In the genomic region with DNA sequence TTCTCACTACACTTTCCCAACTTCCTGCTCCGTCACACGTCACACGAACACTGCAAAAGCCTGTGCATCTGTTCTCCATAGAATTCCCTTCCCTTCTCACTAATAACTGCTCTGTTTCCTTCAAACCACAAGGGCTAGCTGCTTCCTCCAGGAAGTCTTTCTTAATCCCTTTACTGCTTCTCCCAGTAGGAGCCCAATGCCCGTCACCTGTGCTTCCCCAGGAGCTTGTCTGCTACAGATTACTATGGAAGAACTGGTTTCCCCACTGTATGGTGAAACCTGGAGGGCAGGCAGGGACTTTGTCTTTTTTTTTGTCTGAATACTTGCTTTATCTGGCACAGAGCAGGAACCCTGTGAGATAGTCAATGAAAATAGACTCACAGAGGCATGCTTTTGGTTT, we compare ENCODE assay signal across 17 cellular contexts.
"Had no signal": no experiment of that assay in that cellular context is flagged by ENCODE, and none has a peak within 500 bp of the region (broad histone marks: within the 10 kb centered on the region; RNA-seq: fewer than 3 reads in every experiment).

No MANE protein-coding gene starts in this region.

- H3K4me1 ChIP-seq: foreskin keratinocyte, left ventricle myocardium inferior, prostate gland, spleen, testis, vagina had no signal

- H3K9me3 ChIP-seq: left ventricle myocardium inferior, prostate gland, spleen, testis, vagina had no signal

- H3K27ac ChIP-seq: foreskin keratinocyte, left ventricle myocardium inferior, prostate gland, spleen, testis, vagina had no signal

- DNase-seq: activated CD4-positive, alpha-beta T cell treated with anti-CD3 and anti-CD28 coated beads, Interleukin-2, amount 50 U/mL, for 4 hours; activated naive CD4-positive, alpha-beta T cell treated with Interleukin-2 at 50 U/mL for 16 hours; activated naive CD8-positive, alpha-beta T cell treated with anti-CD3 and anti-CD28 coated beads for 36 hours; activated T-cell treated with anti-CD3 and anti-CD28 coated beads, Interleukin-2, amount 50 U/mL, for 48 hours; amniotic stem cell; erythroblast; foreskin keratinocyte; left ventricle myocardium inferior; mammary epithelial cell; spleen; stimulated activated CD4-positive, alpha-beta T cell treated with anti-CD3 and anti-CD28 coated beads, Interleukin-4, amount 100 ng/mL, for 1 hour; stimulated activated naive CD4-positive, alpha-beta T cell; testis had no signal

- H3K4me1 Mint-ChIP-seq: activated naive CD8-positive, alpha-beta T cell treated with anti-CD3 and anti-CD28 coated beads for 36 hours had no signal

- ATAC-seq: foreskin keratinocyte; natural killer cell treated with Interleukin-12 subunit alpha and Interleukin-12 subunit beta and Interleukin-15 and Interleukin-18, amount 100 ng/mL, for 72 hours had no signal

- H3K4me3 Mint-ChIP-seq: activated naive CD8-positive, alpha-beta T cell treated with anti-CD3 and anti-CD28 coated beads for 36 hours; natural killer cell treated with Interleukin-12 subunit alpha and Interleukin-12 subunit beta and Interleukin-15 and Interleukin-18, amount 100 ng/mL, for 72 hours; type B pancreatic cell had no signal

- H3K27me3 ChIP-seq: spleen, testis, vagina had no signal

- H3K36me3 Mint-ChIP-seq: activated naive CD8-positive, alpha-beta T cell treated with anti-CD3 and anti-CD28 coated beads for 36 hours; natural killer cell treated with Interleukin-12 subunit alpha and Interleukin-12 subunit beta and Interleukin-15 and Interleukin-18, amount 100 ng/mL, for 72 hours; type B pancreatic cell had no signal

- H3K27ac Mint-ChIP-seq: activated naive CD8-positive, alpha-beta T cell treated with anti-CD3 and anti-CD28 coated beads for 36 hours; natural killer cell treated with Interleukin-12 subunit alpha and Interleukin-12 subunit beta and Interleukin-15 and Interleukin-18, amount 100 ng/mL, for 72 hours; type B pancreatic cell had no signal

- H3K9me3 Mint-ChIP-seq: activated naive CD8-positive, alpha-beta T cell treated with anti-CD3 and anti-CD28 coated beads for 36 hours had no signal

- H3K36me3 ChIP-seq: left ventricle myocardium inferior, prostate gland, spleen, vagina had no signal

- H3K4me3 ChIP-seq: left ventricle myocardium inferior, prostate gland, spleen, testis, vagina had no signal
